18 cellular contexts compared by ENCODE assay signal in the genomic region with DNA sequence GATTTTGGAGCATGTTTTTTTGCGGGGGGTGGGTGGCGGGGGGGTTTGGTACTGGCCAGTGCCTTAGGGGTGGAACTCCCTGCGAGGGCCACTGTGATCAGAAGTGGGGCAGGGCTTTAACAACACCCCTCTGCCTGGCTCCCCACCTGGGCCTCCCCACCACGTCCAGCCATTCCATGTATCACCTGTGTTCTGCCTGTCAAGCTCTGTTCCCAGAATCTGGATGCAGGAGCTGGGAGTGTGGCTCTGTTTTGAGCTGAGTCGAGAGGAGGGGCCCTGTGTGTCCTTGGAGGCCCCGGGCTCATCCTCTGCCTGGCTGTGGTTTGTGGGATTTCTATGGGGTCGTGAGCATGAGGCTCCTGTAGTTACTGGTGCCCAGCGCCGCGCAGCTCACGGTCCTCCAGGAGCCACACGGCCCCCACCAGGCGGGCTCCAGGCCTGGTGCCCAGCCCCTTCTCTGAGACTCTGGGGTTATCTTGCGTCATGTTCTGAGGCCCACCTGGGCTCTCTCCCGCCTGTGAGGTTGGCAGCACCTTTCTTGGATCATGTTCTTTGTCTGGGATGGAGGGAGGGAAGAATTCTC. TPM values are rescaled to one million over a fixed set of nuclear protein-coding genes. Genes with fewer than 3 reads are reported as not detected.
DNase-seq lines count a peak whose midpoint lies in the region; ATAC-seq and TF ChIP-seq lines count a peak whose summit lies in the region.
"Had no signal": no experiment of that assay in that cellular context is flagged by ENCODE, and none has a peak within 500 bp of the region (broad histone marks: within the 10 kb centered on the region; RNA-seq: fewer than 3 reads in every experiment).

No MANE protein-coding gene starts in this region.

- no peak overlapping the region for H3K4me2 ChIP-seq in OCI-LY7 (ENCODE audit: low read length)

- H3K9me3 ChIP-seq in cardiac muscle cell (ENCODE audit: low read depth) (no peaks in the 10 kb centered on the region), left ventricle myocardium inferior (replicated peaks) (no peaks in the 10 kb centered on the region), neutrophil (no peaks in the 10 kb centered on the region), OCI-LY7 (ENCODE audit: low read length) (no peaks in the 10 kb centered on the region)

- no peaks in the 10 kb centered on the region for H4K20me1 ChIP-seq in OCI-LY7 (ENCODE audit: insufficient read depth, low read length)

- no peaks in the 10 kb centered on the region for H3K4me1 ChIP-seq in cardiac muscle cell (ENCODE audit: low read depth)
- H3K4me1 ChIP-seq in left ventricle myocardium inferior: peaks cover 13% of the 10 kb centered on the region
- H3K4me1 ChIP-seq in neutrophil (ENCODE audit: control insufficient read depth in 1 of 2, insufficient read depth in 1 of 2, low read depth in 1 of 2, low read length in 1 of 2): no peaks in the 10 kb centered on the region
- H3K4me1 ChIP-seq in OCI-LY7 (ENCODE audit: insufficient read depth, low read length, poor library complexity, severe bottlenecking): no peaks in the 10 kb centered on the region

- H3K36me3 ChIP-seq in cardiac muscle cell: peaks cover 63% of the 10 kb centered on the region
- H3K36me3 ChIP-seq in left ventricle myocardium inferior: peaks cover 95% of the 10 kb centered on the region
- peaks cover 99% of the 10 kb centered on the region for H3K36me3 ChIP-seq in neutrophil
- peaks cover 93% of the 10 kb centered on the region for H3K36me3 ChIP-seq in OCI-LY7 (ENCODE audit: insufficient read depth, low read length)

- H3K27me3 ChIP-seq in cardiac muscle cell (no peaks in the 10 kb centered on the region), left ventricle myocardium inferior (ENCODE audit: low read depth) (no peaks in the 10 kb centered on the region), neutrophil (no peaks in the 10 kb centered on the region)

- no peaks in the 10 kb centered on the region for H3K9me2 ChIP-seq in OCI-LY7 (ENCODE audit: insufficient read depth, low read length)

- no peaks in the 10 kb centered on the region for H3K79me2 ChIP-seq in OCI-LY7 (ENCODE audit: insufficient read depth, low read depth, low read length)

- POLR2A ChIA-PET in OCI-LY7 (lab: Charles Lee): interaction anchor here (0.6 kb wide), 1 partner anchor 444 kb away, joined by 4 read pairs; no protein-coding TSS in a partner anchor

- intact Hi-C loops in left ventricle myocardium inferior (cut with micrococcal nuclease): no loop called here
- intact Hi-C loops in OCI-LY7 (cut with micrococcal nuclease; ENCODE audit: unreplicated experiment): no loop called here

- ATAC-seq in HG03159 (IDR thresholded peaks at IDR 0.05; ENCODE audit: unreplicated experiment): no peak
- ATAC-seq: PC-3 had no signal

- TF ChIP-seq CTCF in cardiac muscle cell (IDR thresholded peaks at IDR 0.05; ENCODE audit: low read depth, low read length) (no peak), left ventricle myocardium inferior (IDR thresholded peaks at IDR 0.05; ENCODE audit: borderline replicate concordance) (no peak), neutrophil (IDR thresholded peaks at IDR 0.05) (no peak), OCI-LY7 (conservative IDR thresholded peaks at IDR 0.05; ENCODE audit: low read length) (no peak)

- no peak overlapping the region for H2AFZ ChIP-seq in OCI-LY7 (ENCODE audit: low read length)

- DNase-seq in cardiac muscle cell (ENCODE audit: low read depth in 1 of 2, low spot score in 1 of 2) (no peak), left ventricle myocardium inferior (no peak), caudate nucleus (lab: John Stamatoyannopoulos, UW) (no peak), HCEC 1CT (no peak), OCI-LY7 (ENCODE audit: low spot score) (no peak)
- DNase-seq: COR-L47, DMS153, EL, KG1, NCI-H1436, NCI-H2029, NCI-H2171, NCI-H446, NCI-H748 treated with DMSO at 0.1 percent for 48 hours, PC-3 had no signal

- no TSS peak for BruUV-seq in OCI-LY7 (replicated peaks; lab: Mats Ljungman, UMichigan)

- H3K27ac ChIP-seq in cardiac muscle cell: peak overlapping the region; percentile 57
- no peak overlapping the region for H3K27ac ChIP-seq in left ventricle myocardium inferior (replicated peaks)
- peak overlapping the region; percentile 67 for H3K27ac ChIP-seq in caudate nucleus (ENCODE audit: low read depth, low read length)
- H3K27ac ChIP-seq in neutrophil: peak overlapping the region; percentile 39
- no peak overlapping the region for H3K27ac ChIP-seq in OCI-LY7 (ENCODE audit: low read depth, low read length, poor library complexity, severe bottlenecking)
- H3K27ac ChIP-seq: C4-2B had no signal

- H3K4me3 ChIP-seq in cardiac muscle cell: no peak overlapping the region
- no peak overlapping the region for H3K4me3 ChIP-seq in left ventricle myocardium inferior
- no peak overlapping the region for H3K4me3 ChIP-seq in neutrophil (ENCODE audit: low read depth in 1 of 2, low read length in 1 of 2)
- H3K4me3 ChIP-seq in OCI-LY7 (ENCODE audit: low read depth, low read length, poor library complexity, severe bottlenecking): no peak overlapping the region

- CTCF ChIA-PET in OCI-LY7 (lab: Charles Lee; ENCODE audit: unreplicated experiment): interaction anchor here (0.6 kb wide), 1 partner anchor 124 kb away, joined by 3 read pairs; no protein-coding TSS in a partner anchor

RNA-seq across cellular contexts. Expression of a gene that starts 29.6 kb away (rescaled TPM):
- total RNA-seq in cardiac muscle cell (47.6 and 55.8 TPM in 2 replicates), left ventricle myocardium inferior (14.1 TPM), OCI-LY7 (2022) (36.7 and 50.7 TPM in 2 replicates)
- 37.1 and 47.6 TPM in 2 replicates for polyA plus RNA-seq in cardiac muscle cell
- 29.0 and 33.7 TPM in 2 replicates for total RNA-seq in OCI-LY7 (2014; rRNA removed; shearing (Covaris generic))

Comparison
In these comparisons a context has a peak if more than half of its experiments do, and no peak if none do; other contexts are left out.
1. H3K27ac ChIP-seq: peak in cardiac muscle cell (single experiment), caudate nucleus (single experiment) and neutrophil (single experiment); none in left ventricle myocardium inferior (single experiment) and OCI-LY7 (single experiment).